In the genomic region with DNA sequence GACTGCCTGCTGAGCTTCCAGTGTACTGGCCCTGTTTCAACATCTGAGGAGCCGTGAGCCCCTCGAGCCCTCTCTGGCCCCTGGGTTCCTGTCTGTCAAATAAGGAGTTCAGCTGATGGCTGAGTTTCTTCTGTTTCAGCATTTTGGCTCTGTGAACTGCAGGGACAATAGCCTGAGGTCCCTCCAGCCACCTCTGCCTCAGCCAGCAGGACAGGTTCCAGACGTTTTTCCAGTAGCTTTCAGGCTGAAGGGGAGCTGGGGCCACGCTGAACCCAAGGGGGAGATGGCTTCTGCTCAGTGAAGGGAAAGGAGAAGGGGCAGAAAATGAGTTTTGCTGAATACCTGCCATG, we compare ENCODE assay signal across 11 cellular contexts. TPM values are rescaled to one million over a fixed set of nuclear protein-coding genes. Genes with fewer than 3 reads are reported as not detected.
DNase-seq lines count a peak whose midpoint lies in the region; ATAC-seq, FAIRE-seq and TF ChIP-seq lines count a peak whose summit lies in the region.
"Had no signal": no experiment of that assay in that cellular context is flagged by ENCODE, and none has a peak within 500 bp of the region (broad histone marks: within the 10 kb centered on the region; RNA-seq: fewer than 3 reads in every experiment).

No MANE protein-coding gene starts in this region.

- BruUV-seq in Caco-2 (replicated peaks; lab: Mats Ljungman, UMichigan), result no TSS peak

- H3K9me1 ChIP-seq in keratinocyte (ENCODE audit: control insufficient read depth, extremely low read depth, insufficient read depth, low read length), result peaks cover 7% of the 10 kb centered on the region

- peaks cover 17% of the 10 kb centered on the region for H4K20me1 ChIP-seq in keratinocyte (ENCODE audit: control insufficient read depth, extremely low read depth, insufficient read depth, low read length)

- H3K4me2 ChIP-seq in keratinocyte (ENCODE audit: control insufficient read depth, extremely low read depth, insufficient read depth, low read depth, low read length), result peak overlapping the region; percentile 63

- H3K4me1 Mint-ChIP-seq in Caco-2 (ENCODE audit: low read depth, unreplicated experiment), result peaks cover 24% of the 10 kb centered on the region
- peaks cover 65% of the 10 kb centered on the region for H3K4me1 Mint-ChIP-seq in activated CD8-positive, alpha-beta T cell treated with anti-CD3 and anti-CD28 coated beads for 36 hours (ENCODE audit: low read depth)

- dilution Hi-C loops in keratinocyte (cut with MboI; ENCODE audit: extremely low pct_ligation_motif_present, low sequenced_read_pairs), result no loop called here

- H3K27me3 Mint-ChIP-seq in Caco-2 (ENCODE audit: insufficient read depth, unreplicated experiment), result no peaks in the 10 kb centered on the region
- H3K27me3 Mint-ChIP-seq in activated CD8-positive, alpha-beta T cell treated with anti-CD3 and anti-CD28 coated beads for 36 hours, result no peaks in the 10 kb centered on the region

- no peak overlapping the region for H3K4me3 Mint-ChIP-seq in Caco-2 (ENCODE audit: unreplicated experiment)
- H3K4me3 Mint-ChIP-seq in activated CD8-positive, alpha-beta T cell treated with anti-CD3 and anti-CD28 coated beads for 36 hours, result no peak overlapping the region
- H3K4me3 Mint-ChIP-seq: nephron had no signal

- peak overlapping the region; percentile 60 for H3K9ac ChIP-seq in keratinocyte (ENCODE audit: control insufficient read depth, extremely low read depth, insufficient read depth, low read length)
- peak overlapping the region; percentile 44 to 48 (median 45) for H3K9ac ChIP-seq in skeletal muscle tissue (ENCODE audit: low read depth in 1 of 3, low read length in 3 of 3)

- no peaks in the 10 kb centered on the region for H3K36me3 ChIP-seq in Caco-2 (ENCODE audit: control insufficient read depth, insufficient read depth, low read length)
- H3K36me3 ChIP-seq in keratinocyte (ENCODE audit: control insufficient read depth in 2 of 2, extremely low read depth in 1 of 2, insufficient read depth in 2 of 2, low read length in 2 of 2), result peaks cover 8 to 12% of the 10 kb centered on the region in 2 experiments
- peaks cover 0 to 5% (median 4%) of the 10 kb centered on the region in 3 donors for H3K36me3 ChIP-seq in skeletal muscle tissue (ENCODE audit: control insufficient read depth in 3 of 3, insufficient read depth in 3 of 3, low read length in 3 of 3)

- H3K4me1 ChIP-seq in Caco-2 (peaks cover 19% of the 10 kb centered on the region), keratinocyte (ENCODE audit: control insufficient read depth, extremely low read depth, insufficient read depth, low read length) (peaks cover 67% of the 10 kb centered on the region), skeletal muscle tissue (ENCODE audit: control insufficient read depth in 3 of 3, insufficient read depth in 3 of 3, low read length in 3 of 3) (peaks cover 57 to 74% (median 72%) of the 10 kb centered on the region in 3 donors)

- peaks cover 13% of the 10 kb centered on the region for H3K36me3 Mint-ChIP-seq in Caco-2 (ENCODE audit: insufficient read depth, unreplicated experiment)
- peaks cover 4% of the 10 kb centered on the region for H3K36me3 Mint-ChIP-seq in activated CD8-positive, alpha-beta T cell treated with anti-CD3 and anti-CD28 coated beads for 36 hours (ENCODE audit: low read depth)

- H3K9me3 ChIP-seq in Caco-2 (no peaks in the 10 kb centered on the region), keratinocyte (ENCODE audit: control insufficient read depth, low read depth, low read length) (no peaks in the 10 kb centered on the region), skeletal muscle tissue (ENCODE audit: control insufficient read depth in 3 of 3, low read length in 3 of 3) (no peaks in the 10 kb centered on the region)
- H3K9me3 ChIP-seq: body of pancreas had no signal

- H3K4me3 ChIP-seq in Caco-2 (ENCODE audit: low read depth, low read length) (no peak overlapping the region), keratinocyte (ENCODE audit: control insufficient read depth in 2 of 3, extremely low read depth in 1 of 3, insufficient read depth in 2 of 3, low read depth in 1 of 3, low read length in 3 of 3) (peak overlapping the region in 1 of 3 experiments; percentile 7), skeletal muscle tissue (ENCODE audit: low read length in 3 of 3) (no peak overlapping the region)
- H3K4me3 ChIP-seq: body of pancreas had no signal

- H3K79me2 ChIP-seq in keratinocyte (ENCODE audit: control insufficient read depth, insufficient read depth, low read length), result peaks cover 82% of the 10 kb centered on the region

- peak overlapping the region; percentile 57 for H3K27ac Mint-ChIP-seq in Caco-2 (ENCODE audit: unreplicated experiment)
- peak overlapping the region; percentile 29 for H3K27ac Mint-ChIP-seq in activated CD8-positive, alpha-beta T cell treated with anti-CD3 and anti-CD28 coated beads for 36 hours
- H3K27ac Mint-ChIP-seq: nephron had no signal

- no peak for DNase-seq in Caco-2
- DNase-seq in activated CD8-positive, alpha-beta T cell treated with anti-CD3 and anti-CD28 coated beads for 36 hours, result no peak
- no peak for DNase-seq in keratinocyte (ENCODE audit: low read depth, low spot score)
- DNase-seq in activated T-cell treated with anti-CD3 and anti-CD28 coated beads for 4 hours, result no peak
- DNase-seq in NCI-H2171 treated with DMSO at 0.1 percent for 48 hours (lab: John Stamatoyannopoulos, UW), result no peak
- DNase-seq: NCI-H1694 had no signal

- FAIRE-seq in keratinocyte (lab: Jason Lieb, UNC), result no peak

- POLR2A ChIA-PET in Caco-2 (lab: Charles Lee), result no interaction called here
- POLR2A ChIA-PET in activated CD8-positive, alpha-beta T cell treated with anti-CD3 and anti-CD28 coated beads for 36 hours (lab: Charles Lee), result interaction anchor here (2.1 kb wide), 1 partner anchor 12 kb away, joined by 7 read pairs; no protein-coding TSS in a partner anchor

- peak overlapping the region; percentile 76 for H3K27ac ChIP-seq in keratinocyte (ENCODE audit: control insufficient read depth, insufficient read depth, low read length)
- H3K27ac ChIP-seq in skeletal muscle tissue (ENCODE audit: low read depth, low read length), result peak overlapping the region; percentile 73

- ATAC-seq in activated CD8-positive, alpha-beta T cell treated with anti-CD3 and anti-CD28 coated beads for 36 hours, result no peak
- ATAC-seq in HG03097 (IDR thresholded peaks at IDR 0.05; ENCODE audit: low FRiP score, unreplicated experiment) (no peak), GM18517 (IDR thresholded peaks at IDR 0.05; ENCODE audit: unreplicated experiment) (no peak)
- ATAC-seq: body of pancreas had no signal

- no peaks in the 10 kb centered on the region for H3K9me3 Mint-ChIP-seq in Caco-2 (ENCODE audit: unreplicated experiment)
- no peaks in the 10 kb centered on the region for H3K9me3 Mint-ChIP-seq in activated CD8-positive, alpha-beta T cell treated with anti-CD3 and anti-CD28 coated beads for 36 hours
- H3K9me3 Mint-ChIP-seq: nephron had no signal

- no peak for TF ChIP-seq CTCF in Caco-2 (IDR thresholded peaks at IDR 0.05; ENCODE audit: insufficient read depth in 1 of 2, low read depth in 1 of 2, low read length in 1 of 2, severe bottlenecking in 1 of 2, unreplicated experiment in 1 of 2)
- no peak for TF ChIP-seq CTCF in activated CD8-positive, alpha-beta T cell treated with anti-CD3 and anti-CD28 coated beads for 36 hours (IDR thresholded peaks at IDR 0.05)
- no peak for TF ChIP-seq CTCF in keratinocyte (optimal IDR thresholded peaks at IDR 0.05 in 1 of 3, IDR thresholded peaks at IDR 0.05 in 1 of 3, conservative IDR thresholded peaks at IDR 0.05 in 1 of 3; ENCODE audit: extremely low read depth in 1 of 3, insufficient read depth in 2 of 3, low read length in 3 of 3)

- CTCF ChIA-PET in Caco-2 (lab: Charles Lee), result interaction anchor here (0.6 kb wide), 1 partner anchor 245 kb away, joined by 3 read pairs; no protein-coding TSS in a partner anchor
- CTCF ChIA-PET in activated CD8-positive, alpha-beta T cell treated with anti-CD3 and anti-CD28 coated beads for 36 hours (lab: Charles Lee), result interaction anchor here (1.1 to 1.3 kb wide), 2 partner anchors 25 to 164 kb away, joined by 3 read pairs; no protein-coding TSS in a partner anchor

- intact Hi-C loops in Caco-2 (cut with micrococcal nuclease; ENCODE audit: unreplicated experiment), result no loop called here
- intact Hi-C loops in activated CD8-positive, alpha-beta T cell treated with anti-CD3 and anti-CD28 coated beads for 36 hours (cut with micrococcal nuclease), result no loop called here

- H2AFZ ChIP-seq in keratinocyte (ENCODE audit: control insufficient read depth, low read length), result no peak overlapping the region

- H3K27me3 ChIP-seq in Caco-2 (replicated peaks; ENCODE audit: control insufficient read depth, insufficient read depth, low read length), result no peaks in the 10 kb centered on the region
- no peaks in the 10 kb centered on the region for H3K27me3 ChIP-seq in keratinocyte (ENCODE audit: control insufficient read depth, extremely low read depth, insufficient read depth, low read length)
- no peaks in the 10 kb centered on the region for H3K27me3 ChIP-seq in skeletal muscle tissue (ENCODE audit: control insufficient read depth in 3 of 3, insufficient read depth in 3 of 3, low read length in 3 of 3)
- H3K27me3 ChIP-seq: body of pancreas had no signal

RNA-seq across cellular contexts. Expression of a gene that starts 5.4 kb away (rescaled TPM):
- 44.1 and 45.7 TPM in 2 replicates for total RNA-seq in Caco-2 (2022)
- total RNA-seq in activated CD8-positive, alpha-beta T cell treated with anti-CD3 and anti-CD28 coated beads for 36 hours, result 1 to 10 TPM; 4.2 to 4.6 TPM
- polyA plus RNA-seq in keratinocyte, result 25.7 to 56.9 TPM (median 30.1 TPM) in 3 replicates
- polyA plus RNA-seq in keratinocyte (2011; ENCODE audit: low read depth), result 4.2 TPM
- 27.5 and 28.1 TPM in 2 replicates for polyA plus RNA-seq in keratinocyte (2011; cell fraction: cytosol; rRNA removed)
- 71.1 and 81.7 TPM in 2 replicates for polyA plus RNA-seq in keratinocyte (2011; cell fraction: nucleus; rRNA removed)
- 26.9 and 40.8 TPM in 2 replicates for polyA plus RNA-seq in keratinocyte (2012; ENCODE audit: low replicate concordance)
- polyA minus RNA-seq in keratinocyte, result 68.8 to 145 TPM (median 94.2 TPM) in 3 replicates
- polyA minus RNA-seq in keratinocyte (2011; cell fraction: cytosol; rRNA and poly(A)+ RNA removed), result 75.6 TPM
- polyA minus RNA-seq in keratinocyte (2011; cell fraction: nucleus; rRNA and poly(A)+ RNA removed), result 77.8 and 93.9 TPM in 2 replicates
- total RNA-seq in skeletal muscle tissue, result 7.8 TPM

RNA-seq across cellular contexts. Expression of a gene that starts 16.4 kb away (rescaled TPM):
- total RNA-seq in Caco-2 (2022), result 38.4 and 39.9 TPM in 2 replicates
- 10 to 100 TPM; 32.5 to 33.6 TPM for total RNA-seq in activated CD8-positive, alpha-beta T cell treated with anti-CD3 and anti-CD28 coated beads for 36 hours
- polyA plus RNA-seq in keratinocyte, result 2.3 to 13.7 TPM (median 12.4 TPM) in 3 replicates
- polyA plus RNA-seq in keratinocyte (2011; ENCODE audit: low read depth), result 0.41 TPM
- polyA plus RNA-seq in keratinocyte (2011; cell fraction: cytosol; rRNA removed), result 1.9 and 3.3 TPM in 2 replicates
- polyA plus RNA-seq in keratinocyte (2011; cell fraction: nucleus; rRNA removed), result 1.0 and 1.2 TPM in 2 replicates
- 0.21 and 8.1 TPM in 2 replicates for polyA plus RNA-seq in keratinocyte (2012; ENCODE audit: low replicate concordance)
- polyA minus RNA-seq in keratinocyte, result 0.79 to 6.7 TPM (median 5.5 TPM) in 3 replicates
- polyA minus RNA-seq in keratinocyte (2011; cell fraction: cytosol; rRNA and poly(A)+ RNA removed), result 3.6 TPM
- polyA minus RNA-seq in keratinocyte (2011; cell fraction: nucleus; rRNA and poly(A)+ RNA removed), result 0.70 and 0.84 TPM in 2 replicates
- 2.6 TPM for total RNA-seq in skeletal muscle tissue
- total RNA-seq: body of pancreas had no signal
